Comparison of ENCODE assay signal across 2 cellular contexts in the genomic region with DNA sequence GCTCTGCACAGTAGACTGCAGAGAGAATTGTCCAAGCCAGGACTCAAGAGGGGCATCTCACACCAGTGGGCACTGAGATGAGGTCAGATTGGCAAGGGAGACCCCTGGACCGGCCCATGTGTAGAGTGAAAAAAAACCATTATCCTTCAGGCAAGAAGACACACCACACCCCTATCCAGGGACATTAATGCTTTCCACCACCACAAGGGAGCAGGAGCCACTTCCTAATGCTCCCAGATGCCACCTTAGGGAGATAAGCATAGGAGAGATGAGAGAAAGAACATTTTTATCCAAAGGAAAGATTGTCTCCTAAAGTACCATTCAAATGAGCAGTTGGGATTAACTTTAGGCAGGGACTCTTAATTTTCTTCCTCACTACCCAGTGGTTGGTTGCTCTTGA.
TF ChIP-seq lines count a peak whose summit lies in the region.

No MANE protein-coding gene starts in this region.

TF ChIP-seq in GM23338, 12 proteins besides CTCF, POLR2A, EP300 and RAD21 (continued from another document):
- TF ChIP-seq, protein P1, sequence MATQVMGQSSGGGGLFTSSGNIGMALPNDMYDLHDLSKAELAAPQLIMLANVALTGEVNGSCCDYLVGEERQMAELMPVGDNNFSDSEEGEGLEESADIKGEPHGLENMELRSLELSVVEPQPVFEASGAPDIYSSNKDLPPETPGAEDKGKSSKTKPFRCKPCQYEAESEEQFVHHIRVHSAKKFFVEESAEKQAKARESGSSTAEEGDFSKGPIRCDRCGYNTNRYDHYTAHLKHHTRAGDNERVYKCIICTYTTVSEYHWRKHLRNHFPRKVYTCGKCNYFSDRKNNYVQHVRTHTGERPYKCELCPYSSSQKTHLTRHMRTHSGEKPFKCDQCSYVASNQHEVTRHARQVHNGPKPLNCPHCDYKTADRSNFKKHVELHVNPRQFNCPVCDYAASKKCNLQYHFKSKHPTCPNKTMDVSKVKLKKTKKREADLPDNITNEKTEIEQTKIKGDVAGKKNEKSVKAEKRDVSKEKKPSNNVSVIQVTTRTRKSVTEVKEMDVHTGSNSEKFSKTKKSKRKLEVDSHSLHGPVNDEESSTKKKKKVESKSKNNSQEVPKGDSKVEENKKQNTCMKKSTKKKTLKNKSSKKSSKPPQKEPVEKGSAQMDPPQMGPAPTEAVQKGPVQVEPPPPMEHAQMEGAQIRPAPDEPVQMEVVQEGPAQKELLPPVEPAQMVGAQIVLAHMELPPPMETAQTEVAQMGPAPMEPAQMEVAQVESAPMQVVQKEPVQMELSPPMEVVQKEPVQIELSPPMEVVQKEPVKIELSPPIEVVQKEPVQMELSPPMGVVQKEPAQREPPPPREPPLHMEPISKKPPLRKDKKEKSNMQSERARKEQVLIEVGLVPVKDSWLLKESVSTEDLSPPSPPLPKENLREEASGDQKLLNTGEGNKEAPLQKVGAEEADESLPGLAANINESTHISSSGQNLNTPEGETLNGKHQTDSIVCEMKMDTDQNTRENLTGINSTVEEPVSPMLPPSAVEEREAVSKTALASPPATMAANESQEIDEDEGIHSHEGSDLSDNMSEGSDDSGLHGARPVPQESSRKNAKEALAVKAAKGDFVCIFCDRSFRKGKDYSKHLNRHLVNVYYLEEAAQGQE (IDR thresholded peaks at IDR 0.05; ENCODE audit: unreplicated experiment): no peak
- TF ChIP-seq NANOG (IDR thresholded peaks at IDR 0.05; ENCODE audit: borderline replicate concordance): no peak
- no peak for TF ChIP-seq STAT1 (IDR thresholded peaks at IDR 0.05; ENCODE audit: unreplicated experiment)
- TF ChIP-seq ZNF114 (CRISPR knock-in tag; IDR thresholded peaks at IDR 0.05): no peak
- TF ChIP-seq ZNF331 (CRISPR knock-in tag; IDR thresholded peaks at IDR 0.05; ENCODE audit: low read depth): no peak

TF ChIP-seq in WTC11, 78 proteins besides CTCF, POLR2A, EP300 and RAD21 (continued from another document):
- TF ChIP-seq ELF4 (CRISPR knock-in tag; IDR thresholded peaks at IDR 0.05; ENCODE audit: low read depth) (no peak), NFATC4 (CRISPR knock-in tag; IDR thresholded peaks at IDR 0.05) (no peak), ZNF423 (CRISPR knock-in tag; IDR thresholded peaks at IDR 0.05) (no peak), ZNF138 (CRISPR knock-in tag; conservative IDR thresholded peaks at IDR 0.05) (no peak), ZNF317 (CRISPR knock-in tag; IDR thresholded peaks at IDR 0.05; ENCODE audit: borderline replicate concordance, low read depth) (no peak), NFYB (CRISPR knock-in tag; conservative IDR thresholded peaks at IDR 0.05; ENCODE audit: low read depth) (no peak)
- TF ChIP-seq, protein P2, sequence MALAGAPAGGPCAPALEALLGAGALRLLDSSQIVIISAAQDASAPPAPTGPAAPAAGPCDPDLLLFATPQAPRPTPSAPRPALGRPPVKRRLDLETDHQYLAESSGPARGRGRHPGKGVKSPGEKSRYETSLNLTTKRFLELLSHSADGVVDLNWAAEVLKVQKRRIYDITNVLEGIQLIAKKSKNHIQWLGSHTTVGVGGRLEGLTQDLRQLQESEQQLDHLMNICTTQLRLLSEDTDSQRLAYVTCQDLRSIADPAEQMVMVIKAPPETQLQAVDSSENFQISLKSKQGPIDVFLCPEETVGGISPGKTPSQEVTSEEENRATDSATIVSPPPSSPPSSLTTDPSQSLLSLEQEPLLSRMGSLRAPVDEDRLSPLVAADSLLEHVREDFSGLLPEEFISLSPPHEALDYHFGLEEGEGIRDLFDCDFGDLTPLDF (CRISPR knock-in tag; IDR thresholded peaks at IDR 0.05): no peak
- TF ChIP-seq, protein P3, sequence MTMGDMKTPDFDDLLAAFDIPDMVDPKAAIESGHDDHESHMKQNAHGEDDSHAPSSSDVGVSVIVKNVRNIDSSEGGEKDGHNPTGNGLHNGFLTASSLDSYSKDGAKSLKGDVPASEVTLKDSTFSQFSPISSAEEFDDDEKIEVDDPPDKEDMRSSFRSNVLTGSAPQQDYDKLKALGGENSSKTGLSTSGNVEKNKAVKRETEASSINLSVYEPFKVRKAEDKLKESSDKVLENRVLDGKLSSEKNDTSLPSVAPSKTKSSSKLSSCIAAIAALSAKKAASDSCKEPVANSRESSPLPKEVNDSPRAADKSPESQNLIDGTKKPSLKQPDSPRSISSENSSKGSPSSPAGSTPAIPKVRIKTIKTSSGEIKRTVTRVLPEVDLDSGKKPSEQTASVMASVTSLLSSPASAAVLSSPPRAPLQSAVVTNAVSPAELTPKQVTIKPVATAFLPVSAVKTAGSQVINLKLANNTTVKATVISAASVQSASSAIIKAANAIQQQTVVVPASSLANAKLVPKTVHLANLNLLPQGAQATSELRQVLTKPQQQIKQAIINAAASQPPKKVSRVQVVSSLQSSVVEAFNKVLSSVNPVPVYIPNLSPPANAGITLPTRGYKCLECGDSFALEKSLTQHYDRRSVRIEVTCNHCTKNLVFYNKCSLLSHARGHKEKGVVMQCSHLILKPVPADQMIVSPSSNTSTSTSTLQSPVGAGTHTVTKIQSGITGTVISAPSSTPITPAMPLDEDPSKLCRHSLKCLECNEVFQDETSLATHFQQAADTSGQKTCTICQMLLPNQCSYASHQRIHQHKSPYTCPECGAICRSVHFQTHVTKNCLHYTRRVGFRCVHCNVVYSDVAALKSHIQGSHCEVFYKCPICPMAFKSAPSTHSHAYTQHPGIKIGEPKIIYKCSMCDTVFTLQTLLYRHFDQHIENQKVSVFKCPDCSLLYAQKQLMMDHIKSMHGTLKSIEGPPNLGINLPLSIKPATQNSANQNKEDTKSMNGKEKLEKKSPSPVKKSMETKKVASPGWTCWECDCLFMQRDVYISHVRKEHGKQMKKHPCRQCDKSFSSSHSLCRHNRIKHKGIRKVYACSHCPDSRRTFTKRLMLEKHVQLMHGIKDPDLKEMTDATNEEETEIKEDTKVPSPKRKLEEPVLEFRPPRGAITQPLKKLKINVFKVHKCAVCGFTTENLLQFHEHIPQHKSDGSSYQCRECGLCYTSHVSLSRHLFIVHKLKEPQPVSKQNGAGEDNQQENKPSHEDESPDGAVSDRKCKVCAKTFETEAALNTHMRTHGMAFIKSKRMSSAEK (CRISPR knock-in tag; IDR thresholded peaks at IDR 0.05; ENCODE audit: borderline replicate concordance): no peak
- TF ChIP-seq, protein P4, sequence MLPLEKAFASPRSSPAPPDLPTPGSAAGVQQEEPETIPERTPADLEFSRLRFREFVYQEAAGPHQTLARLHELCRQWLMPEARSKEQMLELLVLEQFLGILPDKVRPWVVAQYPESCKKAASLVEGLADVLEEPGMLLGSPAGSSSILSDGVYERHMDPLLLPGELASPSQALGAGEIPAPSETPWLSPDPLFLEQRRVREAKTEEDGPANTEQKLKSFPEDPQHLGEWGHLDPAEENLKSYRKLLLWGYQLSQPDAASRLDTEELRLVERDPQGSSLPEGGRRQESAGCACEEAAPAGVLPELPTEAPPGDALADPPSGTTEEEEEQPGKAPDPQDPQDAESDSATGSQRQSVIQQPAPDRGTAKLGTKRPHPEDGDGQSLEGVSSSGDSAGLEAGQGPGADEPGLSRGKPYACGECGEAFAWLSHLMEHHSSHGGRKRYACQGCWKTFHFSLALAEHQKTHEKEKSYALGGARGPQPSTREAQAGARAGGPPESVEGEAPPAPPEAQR (CRISPR knock-in tag; IDR thresholded peaks at IDR 0.05): no peak
- TF ChIP-seq, protein P5, sequence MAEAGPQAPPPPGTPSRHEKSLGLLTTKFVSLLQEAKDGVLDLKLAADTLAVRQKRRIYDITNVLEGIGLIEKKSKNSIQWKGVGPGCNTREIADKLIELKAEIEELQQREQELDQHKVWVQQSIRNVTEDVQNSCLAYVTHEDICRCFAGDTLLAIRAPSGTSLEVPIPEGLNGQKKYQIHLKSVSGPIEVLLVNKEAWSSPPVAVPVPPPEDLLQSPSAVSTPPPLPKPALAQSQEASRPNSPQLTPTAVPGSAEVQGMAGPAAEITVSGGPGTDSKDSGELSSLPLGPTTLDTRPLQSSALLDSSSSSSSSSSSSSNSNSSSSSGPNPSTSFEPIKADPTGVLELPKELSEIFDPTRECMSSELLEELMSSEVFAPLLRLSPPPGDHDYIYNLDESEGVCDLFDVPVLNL (CRISPR knock-in tag; IDR thresholded peaks at IDR 0.05; ENCODE audit: borderline replicate concordance, low read depth): no peak
- TF ChIP-seq, protein P6, sequence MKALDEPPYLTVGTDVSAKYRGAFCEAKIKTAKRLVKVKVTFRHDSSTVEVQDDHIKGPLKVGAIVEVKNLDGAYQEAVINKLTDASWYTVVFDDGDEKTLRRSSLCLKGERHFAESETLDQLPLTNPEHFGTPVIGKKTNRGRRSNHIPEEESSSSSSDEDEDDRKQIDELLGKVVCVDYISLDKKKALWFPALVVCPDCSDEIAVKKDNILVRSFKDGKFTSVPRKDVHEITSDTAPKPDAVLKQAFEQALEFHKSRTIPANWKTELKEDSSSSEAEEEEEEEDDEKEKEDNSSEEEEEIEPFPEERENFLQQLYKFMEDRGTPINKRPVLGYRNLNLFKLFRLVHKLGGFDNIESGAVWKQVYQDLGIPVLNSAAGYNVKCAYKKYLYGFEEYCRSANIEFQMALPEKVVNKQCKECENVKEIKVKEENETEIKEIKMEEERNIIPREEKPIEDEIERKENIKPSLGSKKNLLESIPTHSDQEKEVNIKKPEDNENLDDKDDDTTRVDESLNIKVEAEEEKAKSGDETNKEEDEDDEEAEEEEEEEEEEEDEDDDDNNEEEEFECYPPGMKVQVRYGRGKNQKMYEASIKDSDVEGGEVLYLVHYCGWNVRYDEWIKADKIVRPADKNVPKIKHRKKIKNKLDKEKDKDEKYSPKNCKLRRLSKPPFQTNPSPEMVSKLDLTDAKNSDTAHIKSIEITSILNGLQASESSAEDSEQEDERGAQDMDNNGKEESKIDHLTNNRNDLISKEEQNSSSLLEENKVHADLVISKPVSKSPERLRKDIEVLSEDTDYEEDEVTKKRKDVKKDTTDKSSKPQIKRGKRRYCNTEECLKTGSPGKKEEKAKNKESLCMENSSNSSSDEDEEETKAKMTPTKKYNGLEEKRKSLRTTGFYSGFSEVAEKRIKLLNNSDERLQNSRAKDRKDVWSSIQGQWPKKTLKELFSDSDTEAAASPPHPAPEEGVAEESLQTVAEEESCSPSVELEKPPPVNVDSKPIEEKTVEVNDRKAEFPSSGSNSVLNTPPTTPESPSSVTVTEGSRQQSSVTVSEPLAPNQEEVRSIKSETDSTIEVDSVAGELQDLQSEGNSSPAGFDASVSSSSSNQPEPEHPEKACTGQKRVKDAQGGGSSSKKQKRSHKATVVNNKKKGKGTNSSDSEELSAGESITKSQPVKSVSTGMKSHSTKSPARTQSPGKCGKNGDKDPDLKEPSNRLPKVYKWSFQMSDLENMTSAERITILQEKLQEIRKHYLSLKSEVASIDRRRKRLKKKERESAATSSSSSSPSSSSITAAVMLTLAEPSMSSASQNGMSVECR (CRISPR knock-in tag; IDR thresholded peaks at IDR 0.05; ENCODE audit: borderline replicate concordance): no peak
